8 cellular contexts compared by ENCODE assay signal in the genomic region with DNA sequence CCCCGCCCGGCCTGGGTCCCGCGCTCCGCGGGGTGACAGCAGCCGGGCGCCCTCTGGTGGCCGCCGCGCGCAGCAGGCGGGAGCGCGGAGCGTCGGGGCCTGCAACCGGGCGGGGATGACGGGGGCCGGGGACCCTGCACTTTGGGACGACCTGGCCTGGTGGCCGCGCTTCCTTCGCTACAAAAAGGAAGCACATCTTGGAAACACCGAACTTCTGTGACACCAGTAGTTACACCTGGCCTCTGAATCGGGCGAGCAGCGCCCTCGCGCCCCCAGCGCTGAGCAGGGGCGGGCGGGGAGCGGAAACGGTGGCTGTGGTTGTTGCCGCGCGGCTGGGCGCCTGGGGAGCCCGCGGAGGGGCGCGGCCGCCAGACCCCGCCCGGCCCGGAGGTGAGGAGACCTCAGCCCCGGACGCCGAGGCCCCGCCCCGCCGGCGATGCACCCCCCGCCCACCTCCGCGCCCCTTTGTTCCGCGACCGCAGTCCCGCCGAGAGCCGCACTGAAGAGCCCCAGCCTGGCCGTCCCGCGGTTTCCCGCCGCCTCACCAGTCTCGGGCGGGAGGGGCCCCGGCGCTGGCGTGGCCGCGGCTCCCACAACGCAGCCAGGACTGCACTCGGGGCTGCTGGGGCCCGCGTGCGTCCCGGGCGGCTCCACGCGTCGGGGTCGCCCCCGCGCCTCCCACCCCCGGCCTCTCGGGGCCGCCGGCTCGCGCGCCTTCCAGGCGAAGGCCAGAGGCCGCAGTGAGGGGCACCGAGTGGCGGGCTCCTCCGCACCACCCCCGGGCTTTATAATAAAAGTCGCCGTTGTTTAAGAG. TPM values are rescaled to one million over a fixed set of nuclear protein-coding genes. Genes with fewer than 3 reads are reported as not detected.
A peak's percentile ranks its signal among the peaks of the same experiment; 100 is the strongest.
DNase-seq lines count a peak whose midpoint lies in the region; TF ChIP-seq lines count a peak whose summit lies in the region.

No MANE protein-coding gene starts in this region.

- H3K4me2 ChIP-seq in skeletal muscle satellite cell (ENCODE audit: low read length) = peak overlapping the region; percentile 97

- H3K4me1 ChIP-seq in HAP-1 = peaks cover 12% of the 10 kb centered on the region
- H3K4me1 ChIP-seq in adipocyte (ENCODE audit: control insufficient read depth, insufficient read depth, low read length) = peaks cover 3% of the 10 kb centered on the region
- H3K4me1 ChIP-seq in skeletal muscle satellite cell (ENCODE audit: control insufficient read depth, insufficient read depth, low read length) = peaks cover 6% of the 10 kb centered on the region

- no peaks in the 10 kb centered on the region for H3K36me3 ChIP-seq in HAP-1 (replicated peaks)
- H3K36me3 ChIP-seq in MG63 = no peaks in the 10 kb centered on the region
- H3K36me3 ChIP-seq in adipocyte (ENCODE audit: control insufficient read depth, insufficient read depth, low read length, severe bottlenecking) = no peaks in the 10 kb centered on the region
- H3K36me3 ChIP-seq in skeletal muscle satellite cell (ENCODE audit: insufficient read depth, low read length) = no peaks in the 10 kb centered on the region

- DNase-seq in HAP-1 (ENCODE audit: low spot score in 2 of 2) (peak; percentile 67 to 92), MG63 (peak; percentile 75), SW 1271 (lab: John Stamatoyannopoulos, UW) (peak; percentile 10 to 17), adipocyte (ENCODE audit: low read depth) (peak; percentile 81), hypothalamus (lab: John Stamatoyannopoulos, UW) (peak in 30 of 51 donors; percentile 20 to 72 (median 36)), H4 (ENCODE audit: low spot score) (no peak)

- in situ Hi-C loops in HAP-1 (cut with MboI; ENCODE audit: low sequenced_read_pairs) = no loop called here

- H3K4me3 ChIP-seq in HAP-1 (peak overlapping the region; percentile 46), MG63 (peak overlapping the region; percentile 55), adipocyte (ENCODE audit: low read length) (peak overlapping the region; percentile 74), skeletal muscle satellite cell (ENCODE audit: low read length) (peak overlapping the region; percentile 82)

- H3K9me3 ChIP-seq in HAP-1 (no peaks in the 10 kb centered on the region), MG63 (no peaks in the 10 kb centered on the region), adipocyte (ENCODE audit: control insufficient read depth, low read length) (no peaks in the 10 kb centered on the region), skeletal muscle satellite cell (replicated peaks; ENCODE audit: low read length) (no peaks in the 10 kb centered on the region)

- TF ChIP-seq POLR2A in GM10847 (IDR thresholded peaks at IDR 0.05; ENCODE audit: extremely low read depth, insufficient read length) = peak; percentile 38

- peak overlapping the region; percentile 57 for H3K9ac ChIP-seq in adipocyte (ENCODE audit: low read length)
- H3K9ac ChIP-seq in skeletal muscle satellite cell (ENCODE audit: low read depth, low read length) = peak overlapping the region; percentile 75

- H3K27me3 ChIP-seq in HAP-1 (ENCODE audit: low read depth) (no peaks in the 10 kb centered on the region), MG63 (no peaks in the 10 kb centered on the region), adipocyte (replicated peaks; ENCODE audit: control insufficient read depth, insufficient read depth, low read length) (peaks cover 9% of the 10 kb centered on the region), skeletal muscle satellite cell (ENCODE audit: control insufficient read depth, insufficient read depth, low read length) (no peaks in the 10 kb centered on the region)

RNA-seq across cellular contexts. Expression of a gene that starts 59.3 kb away (rescaled TPM):
- total RNA-seq in MG63 (2014; rRNA removed; shearing (Covaris generic); ENCODE audit: low replicate concordance) = 121 and 188 TPM in 2 replicates
- 114 and 121 TPM in 2 replicates for total RNA-seq in skeletal muscle satellite cell (2012; rRNA removed)
- total RNA-seq in H4 (2014; rRNA removed; shearing (Covaris generic)) = 313 and 407 TPM in 2 replicates
